ENCODE assay signal across 1 cellular context in the genomic region with DNA sequence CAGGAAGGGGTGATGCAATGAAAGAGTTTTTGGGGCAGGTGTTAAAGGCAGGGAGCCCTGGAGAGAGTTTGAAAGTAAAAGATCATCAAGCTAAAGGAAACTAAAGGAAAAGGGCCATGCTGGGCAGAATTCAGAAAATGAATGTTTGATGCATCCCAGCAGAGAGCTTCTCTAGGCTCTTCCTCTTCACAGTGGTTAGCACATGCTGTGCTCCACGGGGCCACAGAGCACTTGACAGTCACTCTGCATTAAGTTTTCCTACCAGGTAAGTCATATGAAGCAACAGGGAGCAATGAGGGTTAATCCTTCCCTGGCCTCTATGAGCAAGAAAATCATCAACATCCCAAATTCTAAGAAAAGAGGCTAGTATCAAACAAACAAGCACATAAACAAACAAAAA.
A peak's percentile ranks its signal among the peaks of the same experiment; 100 is the strongest.
TF ChIP-seq lines count a peak whose summit lies in the region.

No MANE protein-coding gene starts in this region.

TF ChIP-seq in WTC11, 78 proteins besides CTCF, POLR2A, EP300 and RAD21:
- TF ChIP-seq, protein P1, sequence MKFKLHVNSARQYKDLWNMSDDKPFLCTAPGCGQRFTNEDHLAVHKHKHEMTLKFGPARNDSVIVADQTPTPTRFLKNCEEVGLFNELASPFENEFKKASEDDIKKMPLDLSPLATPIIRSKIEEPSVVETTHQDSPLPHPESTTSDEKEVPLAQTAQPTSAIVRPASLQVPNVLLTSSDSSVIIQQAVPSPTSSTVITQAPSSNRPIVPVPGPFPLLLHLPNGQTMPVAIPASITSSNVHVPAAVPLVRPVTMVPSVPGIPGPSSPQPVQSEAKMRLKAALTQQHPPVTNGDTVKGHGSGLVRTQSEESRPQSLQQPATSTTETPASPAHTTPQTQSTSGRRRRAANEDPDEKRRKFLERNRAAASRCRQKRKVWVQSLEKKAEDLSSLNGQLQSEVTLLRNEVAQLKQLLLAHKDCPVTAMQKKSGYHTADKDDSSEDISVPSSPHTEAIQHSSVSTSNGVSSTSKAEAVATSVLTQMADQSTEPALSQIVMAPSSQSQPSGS (CRISPR knock-in tag; IDR thresholded peaks at IDR 0.05; ENCODE audit: borderline replicate concordance, low read depth), result no peak
- TF ChIP-seq FOXP4 (CRISPR knock-in tag; IDR thresholded peaks at IDR 0.05), result 0 out of 2 replicates have a peak, but pooled peaks have one; percentile 22
- no peak for TF ChIP-seq EMX1 (CRISPR knock-in tag; IDR thresholded peaks at IDR 0.05)
- TF ChIP-seq ZNF423 (CRISPR knock-in tag; IDR thresholded peaks at IDR 0.05), result peak; percentile 75
- no peak for TF ChIP-seq ELF4 (CRISPR knock-in tag; IDR thresholded peaks at IDR 0.05; ENCODE audit: low read depth)
- no peak for TF ChIP-seq FOXP1 (CRISPR knock-in tag; IDR thresholded peaks at IDR 0.05; ENCODE audit: borderline replicate concordance)
- TF ChIP-seq, protein P2, sequence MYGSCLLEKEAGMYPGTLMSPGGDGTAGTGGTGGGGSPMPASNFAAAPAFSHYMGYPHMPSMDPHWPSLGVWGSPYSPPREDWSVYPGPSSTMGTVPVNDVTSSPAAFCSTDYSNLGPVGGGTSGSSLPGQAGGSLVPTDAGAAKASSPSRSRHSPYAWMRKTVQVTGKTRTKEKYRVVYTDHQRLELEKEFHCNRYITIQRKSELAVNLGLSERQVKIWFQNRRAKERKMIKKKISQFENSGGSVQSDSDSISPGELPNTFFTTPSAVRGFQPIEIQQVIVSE (CRISPR knock-in tag; IDR thresholded peaks at IDR 0.05; ENCODE audit: borderline replicate concordance), result no peak
- TF ChIP-seq RORB (CRISPR knock-in tag; IDR thresholded peaks at IDR 0.05), result no peak
- TF ChIP-seq AFF4 (CRISPR knock-in tag; IDR thresholded peaks at IDR 0.05; ENCODE audit: borderline replicate concordance), result no peak
- TF ChIP-seq ZNF121 (CRISPR knock-in tag; IDR thresholded peaks at IDR 0.05), result no peak
- no peak for TF ChIP-seq ATF1 (CRISPR knock-in tag; IDR thresholded peaks at IDR 0.05)
TF ChIP-seq in WTC11: peak in this region for 2.
